17 cellular contexts compared by ENCODE assay signal in the genomic region with DNA sequence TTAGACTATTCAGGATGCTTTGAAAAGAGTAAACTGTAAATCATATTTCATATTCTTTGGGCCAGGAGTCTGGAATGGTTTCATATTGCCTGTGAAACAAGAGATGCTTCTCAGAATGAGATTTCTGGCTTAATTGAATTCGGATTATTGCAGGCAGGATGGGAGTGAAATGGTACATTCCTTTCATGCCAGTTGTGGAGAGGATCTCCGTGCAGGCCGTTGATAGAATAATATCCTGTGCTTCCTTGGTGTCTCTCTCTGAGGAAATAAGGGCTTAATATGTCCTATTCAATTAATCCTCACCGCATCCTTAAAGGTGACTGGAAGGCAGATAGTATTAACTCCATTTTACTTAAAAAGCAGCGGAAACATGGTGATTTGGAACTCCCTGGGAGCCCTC. TPM values are rescaled to one million over a fixed set of nuclear protein-coding genes. Genes with fewer than 3 reads are reported as not detected.
DNase-seq lines count a peak whose midpoint lies in the region; FAIRE-seq and TF ChIP-seq lines count a peak whose summit lies in the region.
"Had no signal": no experiment of that assay in that cellular context is flagged by ENCODE, and none has a peak within 500 bp of the region (broad histone marks: within the 10 kb centered on the region; RNA-seq: fewer than 3 reads in every experiment).

No MANE protein-coding gene starts in this region.

- H3K27me3 Mint-ChIP-seq in chondrocyte (ENCODE audit: low read depth): no peaks in the 10 kb centered on the region
- H3K27me3 Mint-ChIP-seq in Calu3 (ENCODE audit: unreplicated experiment): no peaks in the 10 kb centered on the region

- H3K27ac ChIP-seq in muscle layer of colon (ENCODE audit: low read depth, low read length): peak overlapping the region; percentile 42
- H3K27ac ChIP-seq: upper lobe of right lung had no signal

- no peaks in the 10 kb centered on the region for H3K9me3 ChIP-seq in muscle layer of colon (ENCODE audit: low read length)
- H3K9me3 ChIP-seq: upper lobe of right lung had no signal

- H3K4me1 ChIP-seq in muscle layer of colon (ENCODE audit: insufficient read depth, low read length): peaks cover 38% of the 10 kb centered on the region

- no peak overlapping the region for H3K4me3 ChIP-seq in muscle layer of colon (ENCODE audit: low read depth in 1 of 2, low read length in 2 of 2)
- H3K4me3 ChIP-seq: upper lobe of right lung had no signal

- no peaks in the 10 kb centered on the region for H3K36me3 ChIP-seq in muscle layer of colon (ENCODE audit: insufficient read depth, low read length)
- H3K36me3 ChIP-seq: upper lobe of right lung had no signal

- peaks cover 51% of the 10 kb centered on the region for H3K4me1 Mint-ChIP-seq in chondrocyte (ENCODE audit: low read depth)
- H3K4me1 Mint-ChIP-seq in Calu3 (ENCODE audit: low read depth, unreplicated experiment): peaks cover 24% of the 10 kb centered on the region

- no peak for TF ChIP-seq CTCF in chondrocyte (IDR thresholded peaks at IDR 0.05)
- TF ChIP-seq CTCF in Calu3 (IDR thresholded peaks at IDR 0.05; ENCODE audit: unreplicated experiment): no peak

- no peaks in the 10 kb centered on the region for H3K27me3 ChIP-seq in muscle layer of colon (ENCODE audit: control insufficient read depth in 1 of 2, insufficient read depth in 2 of 2, low read length in 2 of 2)
- H3K27me3 ChIP-seq: upper lobe of right lung had no signal

- H3K9ac ChIP-seq in muscle layer of colon (ENCODE audit: low read length): no peak overlapping the region

- DNase-seq in A172 (ENCODE audit: low spot score) (peak; percentile 22), HTR-8/SVneo (ENCODE audit: insufficient read length, low spot score) (peak; percentile 30), chondrocyte (ENCODE audit: low spot score) (no peak), NCI-H2081 treated with DMSO at 0.1 percent for 48 hours (lab: John Stamatoyannopoulos, UW) (no peak), G401 (ENCODE audit: low spot score) (no peak), activated gamma-delta T cell (lab: John Stamatoyannopoulos, UW) (no peak), Calu3 (no peak)
- DNase-seq: activated naive CD4-positive, alpha-beta T cell treated with Interleukin-2 at 50 U/mL for 16 hours; COR-L47; head of caudate nucleus; NCI-H187; NCI-H524 treated with DMSO at 0.1 percent for 48 hours; stimulated activated CD4-positive, alpha-beta T cell treated with anti-CD3 and anti-CD28 coated beads, Interleukin-1b, Interleukin-23, amount 100 ng/mL, for 48 hours; SW 1271; upper lobe of right lung had no signal

- H3K9me3 Mint-ChIP-seq in chondrocyte (ENCODE audit: low read depth): no peaks in the 10 kb centered on the region
- no peaks in the 10 kb centered on the region for H3K9me3 Mint-ChIP-seq in Calu3 (ENCODE audit: low read depth, unreplicated experiment)

- H3K27ac Mint-ChIP-seq in chondrocyte (ENCODE audit: unreplicated experiment): peak overlapping the region; percentile 63
- no peak overlapping the region for H3K27ac Mint-ChIP-seq in Calu3 (ENCODE audit: unreplicated experiment)

- H3K4me3 Mint-ChIP-seq in chondrocyte (ENCODE audit: unreplicated experiment) (no peak overlapping the region), Calu3 (ENCODE audit: low read depth, unreplicated experiment) (no peak overlapping the region)

- CTCF ChIA-PET in Calu3 (lab: Charles Lee): no interaction called here

- BruUV-seq in Calu3 (replicated peaks; lab: Mats Ljungman, UMichigan): no TSS peak

- peaks cover 2% of the 10 kb centered on the region for H3K36me3 Mint-ChIP-seq in chondrocyte (ENCODE audit: low read depth)
- H3K36me3 Mint-ChIP-seq in Calu3 (ENCODE audit: insufficient read depth, unreplicated experiment): peaks cover 14% of the 10 kb centered on the region

- intact Hi-C loops in Calu3 (cut with micrococcal nuclease; ENCODE audit: unreplicated experiment): loop anchor here (10.0 kb wide), 1 partner anchor 81 kb away; no protein-coding TSS in a partner anchor

- FAIRE-seq in HTR-8/SVneo (lab: Jason Lieb, UNC): no peak
- FAIRE-seq: endometrium had no signal

- in situ Hi-C loops in G401 (cut with HindIII; ENCODE audit: low sequenced_read_pairs): no loop called here

RNA-seq across cellular contexts. Expression of gene CUX1, which starts 56.6 kb away (rescaled TPM):
- total RNA-seq in A172 (2014; rRNA removed; shearing (Covaris generic)): 32.1 and 36.5 TPM in 2 replicates
- total RNA-seq in chondrocyte (112 to 154 TPM (median 118 TPM) in 3 replicates), Calu3 (2022) (54.8 and 59.8 TPM in 2 replicates)
- 18.0 and 23.2 TPM in 2 replicates for total RNA-seq in G401 (2014; rRNA removed; shearing (Covaris generic))

Comparison
In these comparisons a context has a peak if more than half of its experiments do, and no peak if none do; other contexts are left out.
1. DNase-seq: peak in A172 (single experiment) and HTR-8/SVneo (single experiment); none in chondrocyte (single experiment), NCI-H2081 treated with DMSO at 0.1 percent for 48 hours (single experiment), G401 (single experiment), activated gamma-delta T cell (single experiment) and Calu3 (single experiment).